28 cellular contexts compared by ENCODE assay signal in genomic region chr16:30476991-30477390, GRCh38. TPM values are rescaled to one million over a fixed set of nuclear protein-coding genes. Genes with fewer than 3 reads are reported as not detected.
DNase-seq lines count a peak whose midpoint lies in the region; ATAC-seq and TF ChIP-seq lines count a peak whose summit lies in the region.
"Had no signal": no experiment of that assay in that cellular context is flagged by ENCODE, and none has a peak within 500 bp of the region (broad histone marks: within the 10 kb centered on the region; RNA-seq: fewer than 3 reads in every experiment).

No MANE protein-coding gene starts in this region.

- POLR2A ChIA-PET in CD8-positive, alpha-beta memory T cell (lab: Charles Lee), result interaction anchor here (0.7 to 3.0 kb wide), 7 partner anchors 9 to 121 kb away, joined by 3 to 19 read pairs (median 4); no protein-coding TSS in a partner anchor
- POLR2A ChIA-PET in activated CD8-positive, alpha-beta T cell treated with anti-CD3 and anti-CD28 coated beads, Interleukin-2, amount 10 ng/mL, durations not matched to agents 7 days and 5 days (lab: Charles Lee), result interaction anchor here (1.8 to 2.9 kb wide), 2 partner anchors 17 to 27 kb away, joined by 8 to 20 read pairs; no protein-coding TSS in a partner anchor
- POLR2A ChIA-PET in naive thymus-derived CD8-positive, alpha-beta T cell (lab: Charles Lee), result interaction anchor here (0.9 to 10.3 kb wide), 4 partner anchors 12 to 32 kb away, joined by 4 to 247 read pairs (median 7); no protein-coding TSS in a partner anchor

- peaks cover 92% of the 10 kb centered on the region for H3K36me3 Mint-ChIP-seq in activated T-cell treated with anti-CD3 and anti-CD28 coated beads, Interleukin-2, amount 50 U/mL, for 24 hours (ENCODE audit: low read depth)
- peaks cover 6 to 89% (median 16%) of the 10 kb centered on the region in 3 donors for H3K36me3 Mint-ChIP-seq in CD8-positive, alpha-beta memory T cell
- peaks cover 77% of the 10 kb centered on the region for H3K36me3 Mint-ChIP-seq in activated CD8-positive, alpha-beta T cell treated with anti-CD3 and anti-CD28 coated beads, Interleukin-2, amount 10 ng/mL, durations not matched to agents 7 days and 5 days (ENCODE audit: low read depth)
- peaks cover 4 to 83% (median 27%) of the 10 kb centered on the region in 3 donors for H3K36me3 Mint-ChIP-seq in naive thymus-derived CD8-positive, alpha-beta T cell
- H3K36me3 Mint-ChIP-seq in osteocyte (ENCODE audit: unreplicated experiment) (no peaks in the 10 kb centered on the region), GM23338 (ENCODE audit: low read depth) (no peaks in the 10 kb centered on the region)
- H3K36me3 Mint-ChIP-seq: mesothelial cell of epicardium had no signal

- no peak overlapping the region for H3K4me3 ChIP-seq in CD8-positive, alpha-beta memory T cell (ENCODE audit: low read length)
- no peak overlapping the region for H3K4me3 ChIP-seq in GM23338
- H3K4me3 ChIP-seq: BLaER1, esophagus muscularis mucosa, left lung, ovary, vagina had no signal

- H3K4me2 ChIP-seq in GM23338, result no peak overlapping the region
- H3K4me2 ChIP-seq: BLaER1 had no signal

- H3K27ac ChIP-seq in CD8-positive, alpha-beta memory T cell (ENCODE audit: low read depth, low read length), result peak overlapping the region; percentile 15
- H3K27ac ChIP-seq in GM23338 (ENCODE audit: low read depth), result no peak overlapping the region
- H3K27ac ChIP-seq: BLaER1, esophagus muscularis mucosa, HL-60, left lung, ovary, vagina had no signal

- H3K9me2 ChIP-seq in GM23338 (ENCODE audit: insufficient read depth), result no peaks in the 10 kb centered on the region

- H3K4me1 Mint-ChIP-seq in activated T-cell treated with anti-CD3 and anti-CD28 coated beads, Interleukin-2, amount 50 U/mL, for 24 hours (ENCODE audit: low read depth), result peaks cover 67% of the 10 kb centered on the region
- H3K4me1 Mint-ChIP-seq in CD8-positive, alpha-beta memory T cell, result peaks cover 50 to 75% (median 69%) of the 10 kb centered on the region in 3 donors
- H3K4me1 Mint-ChIP-seq in activated CD8-positive, alpha-beta T cell treated with anti-CD3 and anti-CD28 coated beads, Interleukin-2, amount 10 ng/mL, durations not matched to agents 7 days and 5 days (ENCODE audit: low read depth), result peaks cover 60% of the 10 kb centered on the region
- peaks cover 31 to 79% (median 68%) of the 10 kb centered on the region in 4 donors for H3K4me1 Mint-ChIP-seq in naive thymus-derived CD8-positive, alpha-beta T cell
- H3K4me1 Mint-ChIP-seq in osteocyte (ENCODE audit: unreplicated experiment), result no peaks in the 10 kb centered on the region
- H3K4me1 Mint-ChIP-seq in GM23338, result no peaks in the 10 kb centered on the region
- H3K4me1 Mint-ChIP-seq: mesothelial cell of epicardium, nephron had no signal

- CTCF ChIA-PET in CD8-positive, alpha-beta memory T cell (lab: Charles Lee), result interaction anchor here (1.9 to 3.3 kb wide), 4 partner anchors 19 to 47 kb away, joined by 5 to 28 read pairs (median 16); partner anchors contain the start of gene DCTPP1
- CTCF ChIA-PET in activated CD8-positive, alpha-beta T cell treated with anti-CD3 and anti-CD28 coated beads, Interleukin-2, amount 10 ng/mL, durations not matched to agents 7 days and 5 days (lab: Charles Lee), result interaction anchor here (1.2 to 10.5 kb wide), 3 partner anchors 10 to 47 kb away, joined by 3 to 139 read pairs (median 80); partner anchors contain the start of genes DCTPP1 and SEPHS2

- H3K36me3 ChIP-seq in CD8-positive, alpha-beta memory T cell (ENCODE audit: insufficient read depth, low read length), result peaks cover 40% of the 10 kb centered on the region
- no peaks in the 10 kb centered on the region for H3K36me3 ChIP-seq in GM23338 (ENCODE audit: insufficient read depth)
- H3K36me3 ChIP-seq: BLaER1, esophagus muscularis mucosa, ovary, vagina had no signal

- no peak for DNase-seq in activated T-cell treated with anti-CD3 and anti-CD28 coated beads, Interleukin-2, amount 50 U/mL, for 24 hours
- DNase-seq in activated T-cell treated with anti-CD3 and anti-CD28 coated beads for 4 hours (no peak), HCEC 1CT (no peak), osteocyte (ENCODE audit: extremely low spot score, unreplicated experiment) (no peak), GM23338 (ENCODE audit: low spot score) (no peak)
- DNase-seq in CD8-positive, alpha-beta memory T cell, result no peak
- DNase-seq in activated CD8-positive, alpha-beta T cell treated with anti-CD3 and anti-CD28 coated beads, Interleukin-2, amount 10 ng/mL, durations not matched to agents 7 days and 5 days, result no peak
- no peak for DNase-seq in naive thymus-derived CD8-positive, alpha-beta T cell
- DNase-seq: ACHN; amniotic stem cell; EL; foreskin melanocyte; hippocampal formation; left lung; NCI-H1694 treated with DMSO at 0.1 percent for 48 hours; NCI-H2171; NCI-H524 treated with DMSO at 0.1 percent for 48 hours; ovary; stimulated activated CD4-positive, alpha-beta T cell treated with anti-CD3 and anti-CD28 coated beads, Interleukin-4, amount 100 ng/mL, for 1 hour; stimulated activated naive CD4-positive, alpha-beta T cell treated with Interleukin-2 at 50 U/mL for 16 hours had no signal

- no peaks in the 10 kb centered on the region for H3K27me3 ChIP-seq in CD8-positive, alpha-beta memory T cell (ENCODE audit: insufficient read depth, low read length, poor library complexity, severe bottlenecking)
- H3K27me3 ChIP-seq in GM23338 (ENCODE audit: insufficient read depth), result peaks cover 13% of the 10 kb centered on the region; the same call in 1 of the 2 replicates
- H3K27me3 ChIP-seq: ovary, vagina had no signal

- ATAC-seq in activated CD8-positive, alpha-beta T cell treated with anti-CD3 and anti-CD28 coated beads, Interleukin-2, amount 10 ng/mL, durations not matched to agents 7 days and 5 days, result no peak
- ATAC-seq in naive thymus-derived CD8-positive, alpha-beta T cell, result no peak
- no peak for ATAC-seq in GM23338
- ATAC-seq: HCT116, left lung had no signal

- peak overlapping the region; percentile 85 for H3K27ac Mint-ChIP-seq in activated T-cell treated with anti-CD3 and anti-CD28 coated beads, Interleukin-2, amount 50 U/mL, for 24 hours
- peak overlapping the region; percentile 68 to 95 (median 84) for H3K27ac Mint-ChIP-seq in CD8-positive, alpha-beta memory T cell
- H3K27ac Mint-ChIP-seq in activated CD8-positive, alpha-beta T cell treated with anti-CD3 and anti-CD28 coated beads, Interleukin-2, amount 10 ng/mL, durations not matched to agents 7 days and 5 days, result peak overlapping the region; percentile 77
- H3K27ac Mint-ChIP-seq in naive thymus-derived CD8-positive, alpha-beta T cell, result peak overlapping the region; percentile 68 to 92 (median 88)
- H3K27ac Mint-ChIP-seq in osteocyte (ENCODE audit: unreplicated experiment) (no peak overlapping the region), GM23338 (no peak overlapping the region)
- H3K27ac Mint-ChIP-seq: mesothelial cell of epicardium, nephron had no signal

- no peak for TF ChIP-seq CTCF in osteocyte (IDR thresholded peaks at IDR 0.05)
- no peak for TF ChIP-seq CTCF in GM23338 (conservative IDR thresholded peaks at IDR 0.05; ENCODE audit: low read depth in 2 of 2)

- no peaks in the 10 kb centered on the region for H3K79me2 ChIP-seq in GM23338 (replicated peaks; ENCODE audit: insufficient read depth)

- H3K4me3 Mint-ChIP-seq in activated T-cell treated with anti-CD3 and anti-CD28 coated beads, Interleukin-2, amount 50 U/mL, for 24 hours, result no peak overlapping the region
- peak overlapping the region in 6 of 7 donors; percentile 15 to 100 (median 42) for H3K4me3 Mint-ChIP-seq in CD8-positive, alpha-beta memory T cell
- H3K4me3 Mint-ChIP-seq in activated CD8-positive, alpha-beta T cell treated with anti-CD3 and anti-CD28 coated beads, Interleukin-2, amount 10 ng/mL, durations not matched to agents 7 days and 5 days, result no peak overlapping the region
- H3K4me3 Mint-ChIP-seq in naive thymus-derived CD8-positive, alpha-beta T cell, result peak overlapping the region in 4 of 10 donors; percentile 2 to 50 (median 25)
- H3K4me3 Mint-ChIP-seq in osteocyte (ENCODE audit: unreplicated experiment) (no peak overlapping the region), GM23338 (no peak overlapping the region)
- H3K4me3 Mint-ChIP-seq: mesothelial cell of epicardium, nephron had no signal

- H3K27me3 Mint-ChIP-seq in activated T-cell treated with anti-CD3 and anti-CD28 coated beads, Interleukin-2, amount 50 U/mL, for 24 hours, result no peaks in the 10 kb centered on the region
- peaks cover 0 to 1% of the 10 kb centered on the region in 2 donors for H3K27me3 Mint-ChIP-seq in CD8-positive, alpha-beta memory T cell
- no peaks in the 10 kb centered on the region for H3K27me3 Mint-ChIP-seq in activated CD8-positive, alpha-beta T cell treated with anti-CD3 and anti-CD28 coated beads, Interleukin-2, amount 10 ng/mL, durations not matched to agents 7 days and 5 days (ENCODE audit: low read depth)
- no peaks in the 10 kb centered on the region for H3K27me3 Mint-ChIP-seq in naive thymus-derived CD8-positive, alpha-beta T cell
- H3K27me3 Mint-ChIP-seq in osteocyte (ENCODE audit: unreplicated experiment) (peaks cover 34% of the 10 kb centered on the region), GM23338 (ENCODE audit: insufficient read depth, low read depth, poor library complexity) (peaks cover 3% of the 10 kb centered on the region)

- 0 out of 2 replicates have a peak, but pooled peaks cover 3% of the 10 kb centered on the region for H3F3A ChIP-seq in GM23338 (replicated peaks; ENCODE audit: low read depth)

- H4K20me1 ChIP-seq in GM23338 (replicated peaks; ENCODE audit: insufficient read depth), result no peaks in the 10 kb centered on the region

- no peaks in the 10 kb centered on the region for H3K9me3 ChIP-seq in CD8-positive, alpha-beta memory T cell (ENCODE audit: low read length)
- H3K9me3 ChIP-seq: BLaER1, esophagus muscularis mucosa, left lung, ovary, vagina had no signal

- no peak overlapping the region for H2AFZ ChIP-seq in GM23338

- peaks cover 62% of the 10 kb centered on the region for H3K4me1 ChIP-seq in CD8-positive, alpha-beta memory T cell (ENCODE audit: insufficient read depth, low read length)
- no peaks in the 10 kb centered on the region; the same call in 1 of the 2 replicates for H3K4me1 ChIP-seq in GM23338 (ENCODE audit: insufficient read depth)
- H3K4me1 ChIP-seq: vagina had no signal

- H3K9me3 Mint-ChIP-seq in activated T-cell treated with anti-CD3 and anti-CD28 coated beads, Interleukin-2, amount 50 U/mL, for 24 hours, result no peaks in the 10 kb centered on the region
- peaks cover 0 to 3% (median 0%) of the 10 kb centered on the region in 5 donors for H3K9me3 Mint-ChIP-seq in CD8-positive, alpha-beta memory T cell
- H3K9me3 Mint-ChIP-seq in activated CD8-positive, alpha-beta T cell treated with anti-CD3 and anti-CD28 coated beads, Interleukin-2, amount 10 ng/mL, durations not matched to agents 7 days and 5 days (ENCODE audit: insufficient read depth), result no peaks in the 10 kb centered on the region
- H3K9me3 Mint-ChIP-seq in naive thymus-derived CD8-positive, alpha-beta T cell, result no peaks in the 10 kb centered on the region
- H3K9me3 Mint-ChIP-seq in osteocyte (ENCODE audit: unreplicated experiment) (no peaks in the 10 kb centered on the region), GM23338 (no peaks in the 10 kb centered on the region)
- H3K9me3 Mint-ChIP-seq: mesothelial cell of epicardium, nephron had no signal

RNA-seq across cellular contexts. Expression of gene ITGAL, which starts 4.4 kb away (rescaled TPM):
- 100 to 1,000 TPM; 333 to 363 TPM for total RNA-seq in CD8-positive, alpha-beta memory T cell
- polyA plus RNA-seq in CD8-positive, alpha-beta memory T cell, result 256 TPM
- 100 to 1,000 TPM; 458 to 471 TPM for total RNA-seq in activated CD8-positive, alpha-beta T cell treated with anti-CD3 and anti-CD28 coated beads, Interleukin-2, amount 10 ng/mL, durations not matched to agents 7 days and 5 days
- total RNA-seq in naive thymus-derived CD8-positive, alpha-beta T cell, result 100 to 1,000 TPM; 334 to 339 TPM
- 100 to 1,000 TPM; 121 to 157 (median 124) TPM for polyA plus RNA-seq in naive thymus-derived CD8-positive, alpha-beta T cell
- total RNA-seq in osteocyte, result not detected in 2 replicates
- 0.07 TPM in 1 of 2 replicates, not detected in the other for total RNA-seq in GM23338 (2014; rRNA removed; shearing (Covaris generic))
- polyA plus RNA-seq in GM23338 (2016; fragmentation: Nextera tagmentation; extraction: Ambion mirVana), result 0.05 and 0.43 TPM in 2 replicates
- total RNA-seq: mesothelial cell of epicardium, SK-MEL-5 had no signal

RNA-seq across cellular contexts. Expression of gene SEPHS2, which starts 31.3 kb away (rescaled TPM):
- total RNA-seq in CD8-positive, alpha-beta memory T cell, result 10 to 100 TPM; 68.2 to 71.0 TPM
- 59.0 TPM for polyA plus RNA-seq in CD8-positive, alpha-beta memory T cell
- total RNA-seq in activated CD8-positive, alpha-beta T cell treated with anti-CD3 and anti-CD28 coated beads, Interleukin-2, amount 10 ng/mL, durations not matched to agents 7 days and 5 days, result 10 to 100 TPM; 64.6 to 68.7 TPM
- 10 to 100 TPM; 52.3 to 55.1 TPM for total RNA-seq in naive thymus-derived CD8-positive, alpha-beta T cell
- polyA plus RNA-seq in naive thymus-derived CD8-positive, alpha-beta T cell, result 10 to 100 TPM; 45.5 to 60.7 (median 55.0) TPM
- 41.2 and 42.5 TPM in 2 replicates for total RNA-seq in osteocyte
- total RNA-seq in GM23338 (2014; rRNA removed; shearing (Covaris generic)), result 35.2 and 43.0 TPM in 2 replicates
- 27.3 and 29.7 TPM in 2 replicates for polyA plus RNA-seq in GM23338 (2016; fragmentation: Nextera tagmentation; extraction: Ambion mirVana)

RNA-seq across cellular contexts. Expression of gene DCTPP1, which starts 47.2 kb away (rescaled TPM):
- 100 to 1,000 TPM; 174 to 175 TPM for total RNA-seq in CD8-positive, alpha-beta memory T cell
- 73.7 TPM for polyA plus RNA-seq in CD8-positive, alpha-beta memory T cell
- total RNA-seq in activated CD8-positive, alpha-beta T cell treated with anti-CD3 and anti-CD28 coated beads, Interleukin-2, amount 10 ng/mL, durations not matched to agents 7 days and 5 days, result 10 to 100 TPM; 87.3 to 92.8 TPM
- 10 to 100 TPM; 15.2 to 16.7 TPM for total RNA-seq in naive thymus-derived CD8-positive, alpha-beta T cell
- polyA plus RNA-seq in naive thymus-derived CD8-positive, alpha-beta T cell, result 10 to 100 TPM; 63.0 to 79.6 (median 64.0) TPM
- 26.8 and 30.3 TPM in 2 replicates for total RNA-seq in osteocyte
- total RNA-seq in GM23338 (2014; rRNA removed; shearing (Covaris generic)), result 46.1 and 54.1 TPM in 2 replicates
- polyA plus RNA-seq in GM23338 (2016; fragmentation: Nextera tagmentation; extraction: Ambion mirVana), result 51.7 and 58.3 TPM in 2 replicates

RNA-seq across cellular contexts. Expression of gene ZNF768, which starts 49.4 kb away (rescaled TPM):
- 10 to 100 TPM; 13.5 to 15.1 TPM for total RNA-seq in CD8-positive, alpha-beta memory T cell
- polyA plus RNA-seq in CD8-positive, alpha-beta memory T cell, result 2.5 TPM
- 1 to 10 TPM; 6.7 to 7.0 TPM for total RNA-seq in activated CD8-positive, alpha-beta T cell treated with anti-CD3 and anti-CD28 coated beads, Interleukin-2, amount 10 ng/mL, durations not matched to agents 7 days and 5 days
- 1 to 10 TPM; 8.3 to 8.5 TPM for total RNA-seq in naive thymus-derived CD8-positive, alpha-beta T cell
- 1 to 10 TPM; 1.1 to 2.1 (median 1.5) TPM for polyA plus RNA-seq in naive thymus-derived CD8-positive, alpha-beta T cell
- total RNA-seq in osteocyte, result 36.4 and 37.1 TPM in 2 replicates
- 34.6 and 43.0 TPM in 2 replicates for total RNA-seq in GM23338 (2014; rRNA removed; shearing (Covaris generic))
- polyA plus RNA-seq in GM23338 (2016; fragmentation: Nextera tagmentation; extraction: Ambion mirVana), result 8.3 and 8.5 TPM in 2 replicates

RNA-seq across cellular contexts. Expression of gene ZNF747, which starts 57.7 kb away (rescaled TPM):
- total RNA-seq in CD8-positive, alpha-beta memory T cell, result 10 to 100 TPM; 13.5 to 17.0 TPM
- 8.4 TPM for polyA plus RNA-seq in CD8-positive, alpha-beta memory T cell
- 10 to 100 TPM in 1 of 2 experiments, 1 to 10 TPM in 1; 8.9 to 10.8 TPM for total RNA-seq in activated CD8-positive, alpha-beta T cell treated with anti-CD3 and anti-CD28 coated beads, Interleukin-2, amount 10 ng/mL, durations not matched to agents 7 days and 5 days
- total RNA-seq in naive thymus-derived CD8-positive, alpha-beta T cell, result 10 to 100 TPM; 21.8 to 21.9 TPM
- polyA plus RNA-seq in naive thymus-derived CD8-positive, alpha-beta T cell, result 10 to 100 TPM in 2 of 3 donors, 1 to 10 TPM in 1; 9.5 to 12.0 (median 11.4) TPM
- total RNA-seq in osteocyte, result 4.3 and 4.8 TPM in 2 replicates
- total RNA-seq in GM23338 (2014; rRNA removed; shearing (Covaris generic)), result 10.8 and 12.6 TPM in 2 replicates
- polyA plus RNA-seq in GM23338 (2016; fragmentation: Nextera tagmentation; extraction: Ambion mirVana), result 3.0 and 4.2 TPM in 2 replicates

Comparison
In these comparisons a context has a peak if more than half of its experiments do, and no peak if none do; other contexts are left out.
1. H3K27ac Mint-ChIP-seq: peak in activated T-cell treated with anti-CD3 and anti-CD28 coated beads, Interleukin-2, amount 50 U/mL, for 24 hours (single experiment), CD8-positive, alpha-beta memory T cell (8 of 8), activated CD8-positive, alpha-beta T cell treated with anti-CD3 and anti-CD28 coated beads, Interleukin-2, amount 10 ng/mL, durations not matched to agents 7 days and 5 days (single experiment) and naive thymus-derived CD8-positive, alpha-beta T cell (10 of 10); none in osteocyte (single experiment) and GM23338 (single experiment).
2. H3K4me3 Mint-ChIP-seq: peak in CD8-positive, alpha-beta memory T cell (6 of 7); none in activated T-cell treated with anti-CD3 and anti-CD28 coated beads, Interleukin-2, amount 50 U/mL, for 24 hours (single experiment), activated CD8-positive, alpha-beta T cell treated with anti-CD3 and anti-CD28 coated beads, Interleukin-2, amount 10 ng/mL, durations not matched to agents 7 days and 5 days (single experiment), osteocyte (single experiment) and GM23338 (single experiment).
3. RNA of gene ITGAL, which starts 4.4 kb away (total RNA-seq): 458 to 471 TPM in activated CD8-positive, alpha-beta T cell treated with anti-CD3 and anti-CD28 coated beads, Interleukin-2, amount 10 ng/mL, durations not matched to agents 7 days and 5 days, 333 to 363 TPM in CD8-positive, alpha-beta memory T cell and 334 to 339 TPM in naive thymus-derived CD8-positive, alpha-beta T cell; 0.07 TPM in GM23338 and not detected in osteocyte; every median in the first group is over 100 times any median in the second.